ENCODE assay signal across 1 cellular context in the genomic region with DNA sequence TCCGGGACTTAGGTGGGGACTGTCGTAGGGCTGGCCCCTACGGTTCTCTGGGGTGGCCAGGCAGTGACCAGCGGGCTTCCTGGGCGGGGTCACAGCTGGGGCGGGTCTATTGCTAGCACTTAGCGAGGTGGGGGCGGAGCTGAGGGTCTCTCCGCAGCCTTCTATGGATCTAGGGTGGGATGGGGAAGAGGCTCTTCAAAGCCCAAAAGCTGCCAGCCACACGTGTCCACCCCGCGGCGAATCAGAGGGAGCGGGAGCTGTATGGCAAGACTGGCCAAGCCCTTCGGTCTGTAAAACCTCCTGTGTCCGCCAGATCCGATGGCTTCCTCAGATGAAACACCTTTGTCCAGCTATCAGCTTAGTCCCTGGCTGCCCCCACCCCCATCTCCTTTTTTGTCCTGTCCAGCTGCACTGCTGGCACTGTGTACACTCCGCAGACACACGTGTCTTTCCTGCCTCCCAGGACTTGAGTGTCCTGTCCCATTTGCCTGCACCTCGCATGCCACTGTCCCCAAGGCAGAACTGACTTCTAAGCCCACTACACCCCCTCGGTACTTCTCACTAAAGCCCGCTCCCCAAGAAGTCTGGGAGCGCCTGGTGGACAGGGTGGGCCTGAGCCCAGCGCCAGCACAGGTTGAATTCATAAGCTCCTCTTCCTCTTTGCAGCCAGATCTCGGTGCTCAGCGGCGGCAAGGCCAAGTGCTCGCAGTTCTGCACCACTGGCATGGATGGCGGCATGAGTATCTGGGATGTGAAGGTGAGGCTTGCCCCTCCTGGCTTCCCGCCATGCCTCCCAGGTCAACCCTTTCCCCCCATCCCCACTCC.
TF ChIP-seq lines count a peak whose summit lies in the region.

No MANE protein-coding gene starts in this region.

TF ChIP-seq in SK-N-SH treated with all-trans-retinoic acid at 6 μM for 48 hours, 23 proteins besides CTCF, POLR2A, EP300 and RAD21 (continued from another document):
- TF ChIP-seq ARNTL (CRISPR knock-in tag; IDR thresholded peaks at IDR 0.05; ENCODE audit: borderline replicate concordance, low read depth): no peak
- no peak for TF ChIP-seq ZNF565 (CRISPR knock-in tag; conservative IDR thresholded peaks at IDR 0.05; ENCODE audit: low read depth)
- TF ChIP-seq TCF4 (CRISPR knock-in tag; IDR thresholded peaks at IDR 0.05; ENCODE audit: borderline replicate concordance): peak; percentile 21; the same call in 1 of the 2 replicates
- TF ChIP-seq, protein P1, sequence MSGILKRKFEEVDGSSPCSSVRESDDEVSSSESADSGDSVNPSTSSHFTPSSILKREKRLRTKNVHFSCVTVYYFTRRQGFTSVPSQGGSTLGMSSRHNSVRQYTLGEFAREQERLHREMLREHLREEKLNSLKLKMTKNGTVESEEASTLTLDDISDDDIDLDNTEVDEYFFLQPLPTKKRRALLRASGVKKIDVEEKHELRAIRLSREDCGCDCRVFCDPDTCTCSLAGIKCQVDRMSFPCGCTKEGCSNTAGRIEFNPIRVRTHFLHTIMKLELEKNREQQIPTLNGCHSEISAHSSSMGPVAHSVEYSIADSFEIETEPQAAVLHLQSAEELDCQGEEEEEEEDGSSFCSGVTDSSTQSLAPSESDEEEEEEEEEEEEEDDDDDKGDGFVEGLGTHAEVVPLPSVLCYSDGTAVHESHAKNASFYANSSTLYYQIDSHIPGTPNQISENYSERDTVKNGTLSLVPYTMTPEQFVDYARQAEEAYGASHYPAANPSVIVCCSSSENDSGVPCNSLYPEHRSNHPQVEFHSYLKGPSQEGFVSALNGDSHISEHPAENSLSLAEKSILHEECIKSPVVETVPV (CRISPR knock-in tag; IDR thresholded peaks at IDR 0.05): peak; percentile 4; the same call in 1 of the 2 replicates
- TF ChIP-seq, protein P2, sequence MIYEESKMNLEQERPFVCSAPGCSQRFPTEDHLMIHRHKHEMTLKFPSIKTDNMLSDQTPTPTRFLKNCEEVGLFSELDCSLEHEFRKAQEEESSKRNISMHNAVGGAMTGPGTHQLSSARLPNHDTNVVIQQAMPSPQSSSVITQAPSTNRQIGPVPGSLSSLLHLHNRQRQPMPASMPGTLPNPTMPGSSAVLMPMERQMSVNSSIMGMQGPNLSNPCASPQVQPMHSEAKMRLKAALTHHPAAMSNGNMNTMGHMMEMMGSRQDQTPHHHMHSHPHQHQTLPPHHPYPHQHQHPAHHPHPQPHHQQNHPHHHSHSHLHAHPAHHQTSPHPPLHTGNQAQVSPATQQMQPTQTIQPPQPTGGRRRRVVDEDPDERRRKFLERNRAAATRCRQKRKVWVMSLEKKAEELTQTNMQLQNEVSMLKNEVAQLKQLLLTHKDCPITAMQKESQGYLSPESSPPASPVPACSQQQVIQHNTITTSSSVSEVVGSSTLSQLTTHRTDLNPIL (CRISPR knock-in tag; IDR thresholded peaks at IDR 0.05; ENCODE audit: low read depth): 0 out of 2 replicates have a peak, but pooled peaks have one; percentile 29
- no peak for TF ChIP-seq OSR1 (CRISPR knock-in tag; IDR thresholded peaks at IDR 0.05)
- no peak for TF ChIP-seq RARB (CRISPR knock-in tag; IDR thresholded peaks at IDR 0.05)
- TF ChIP-seq ZNF70 (CRISPR knock-in tag; IDR thresholded peaks at IDR 0.05): no peak
- no peak for TF ChIP-seq ZFP30 (CRISPR knock-in tag; IDR thresholded peaks at IDR 0.05)
- no peak; the same call in 1 of the 2 replicates for TF ChIP-seq GLIS3 (CRISPR knock-in tag; IDR thresholded peaks at IDR 0.05)
- TF ChIP-seq CSDC2 (CRISPR knock-in tag; IDR thresholded peaks at IDR 0.05): no peak
- no peak for TF ChIP-seq SNAI2 (CRISPR knock-in tag; IDR thresholded peaks at IDR 0.05)
- TF ChIP-seq PPARA (CRISPR knock-in tag; IDR thresholded peaks at IDR 0.05; ENCODE audit: borderline replicate concordance): no peak
